10 cellular contexts compared by ENCODE assay signal in genomic region chr11:128524172-128524571, GRCh38.
A peak's percentile ranks its signal among the peaks of the same experiment; 100 is the strongest.
DNase-seq lines count a peak whose midpoint lies in the region; ATAC-seq and TF ChIP-seq lines count a peak whose summit lies in the region.
"Had no signal": no experiment of that assay in that cellular context is flagged by ENCODE, and none has a peak within 500 bp of the region (broad histone marks: within the 10 kb centered on the region; RNA-seq: fewer than 3 reads in every experiment).

No MANE protein-coding gene starts in this region.

- no peaks in the 10 kb centered on the region for H3K36me3 ChIP-seq in fibroblast of lung (ENCODE audit: control insufficient read depth, insufficient read depth, low read length)

- peaks cover 3% of the 10 kb centered on the region for H4K20me1 ChIP-seq in fibroblast of lung (ENCODE audit: control insufficient read depth, extremely low read depth, insufficient read depth, low read length)

- H3K9me3 ChIP-seq in fibroblast of lung (ENCODE audit: control insufficient read depth, insufficient read depth, low read depth, low read length): no peaks in the 10 kb centered on the region

- H3K4me3 ChIP-seq in fibroblast of lung (replicated peaks in 1 of 4; ENCODE audit: control extremely low read depth in 1 of 4, insufficient read depth in 1 of 4, low read depth in 3 of 4, low read length in 4 of 4): no peak overlapping the region

- peak overlapping the region; percentile 96 for H3K4me3 Mint-ChIP-seq in activated T-cell treated with anti-CD3 and anti-CD28 coated beads, Interleukin-2, amount 50 U/mL, for 24 hours
- peak overlapping the region; percentile 17 for H3K4me3 Mint-ChIP-seq in activated B cell treated with CpG ODN at 0.5 μM for 24 hours
- H3K4me3 Mint-ChIP-seq in stimulated activated naive CD8-positive, alpha-beta T cell treated with anti-CD3 and anti-CD28 coated beads, Interleukin-15, amount 100 ng/mL, for 72 hours: peak overlapping the region; percentile 84 to 90

- H3K4me1 ChIP-seq in fibroblast of lung (ENCODE audit: control insufficient read depth, extremely low read depth, insufficient read depth, low read length): peaks cover 19% of the 10 kb centered on the region

- peaks cover 63% of the 10 kb centered on the region for H3K4me1 Mint-ChIP-seq in activated T-cell treated with anti-CD3 and anti-CD28 coated beads, Interleukin-2, amount 50 U/mL, for 24 hours (ENCODE audit: low read depth)
- peaks cover 49% of the 10 kb centered on the region for H3K4me1 Mint-ChIP-seq in activated B cell treated with CpG ODN at 0.5 μM for 24 hours
- H3K4me1 Mint-ChIP-seq in stimulated activated naive CD8-positive, alpha-beta T cell treated with anti-CD3 and anti-CD28 coated beads, Interleukin-15, amount 100 ng/mL, for 72 hours: peaks cover 61% of the 10 kb centered on the region

- TF ChIP-seq CTCF in activated B cell treated with CpG ODN at 0.5 μM for 24 hours (IDR thresholded peaks at IDR 0.05) (no peak), fibroblast of lung (conservative IDR thresholded peaks at IDR 0.05 in 1 of 2, IDR thresholded peaks at IDR 0.05 in 1 of 2; ENCODE audit: low read depth in 1 of 2, low read length in 2 of 2) (no peak)

- peaks cover 36% of the 10 kb centered on the region for H3K36me3 Mint-ChIP-seq in activated T-cell treated with anti-CD3 and anti-CD28 coated beads, Interleukin-2, amount 50 U/mL, for 24 hours (ENCODE audit: low read depth)
- H3K36me3 Mint-ChIP-seq in activated B cell treated with CpG ODN at 0.5 μM for 24 hours (ENCODE audit: low read depth): peaks cover 26% of the 10 kb centered on the region

- H3K27ac ChIP-seq in fibroblast of lung (ENCODE audit: insufficient read depth, low read length): peak overlapping the region; percentile 99

- no peak for DNase-seq in activated T-cell treated with anti-CD3 and anti-CD28 coated beads, Interleukin-2, amount 50 U/mL, for 24 hours
- DNase-seq in activated T-cell treated with anti-CD3 and anti-CD28 coated beads for 4 hours (no peak), activated B cell treated with CpG ODN at 0.5 μM for 24 hours (no peak), fibroblast of lung (ENCODE audit: low read depth in 2 of 2) (no peak), islet precursor cell (no peak), NCI-H2227 treated with DMSO at 0.1 percent for 48 hours (lab: John Stamatoyannopoulos, UW) (no peak)
- no peak for DNase-seq in stimulated activated naive CD8-positive, alpha-beta T cell treated with anti-CD3 and anti-CD28 coated beads, Interleukin-15, amount 100 ng/mL, for 72 hours
- DNase-seq: NCI-H226 had no signal

- CTCF ChIA-PET in activated B cell treated with CpG ODN at 0.5 μM for 24 hours (lab: Charles Lee): interaction anchor here (1.3 kb wide), 1 partner anchor 108 kb away, joined by 5 read pairs; no protein-coding TSS in a partner anchor

- H3K4me2 ChIP-seq in fibroblast of lung (ENCODE audit: extremely low read depth, insufficient read depth, low read length): peak overlapping the region; percentile 9

- ATAC-seq in activated B cell treated with CpG ODN at 0.5 μM for 24 hours (ENCODE audit: low read depth): no peak
- ATAC-seq in stimulated activated naive CD8-positive, alpha-beta T cell treated with anti-CD3 and anti-CD28 coated beads, Interleukin-15, amount 100 ng/mL, for 72 hours: no peak
- no peak for ATAC-seq in HG03520 (IDR thresholded peaks at IDR 0.05; ENCODE audit: unreplicated experiment)
- ATAC-seq: HepG2 had no signal

- H3K9ac ChIP-seq in fibroblast of lung (ENCODE audit: insufficient read depth, low read length): no peak overlapping the region

- intact Hi-C loops in activated B cell treated with CpG ODN at 0.5 μM for 24 hours (cut with micrococcal nuclease): loop anchor here (5.0 kb wide), 3 partner anchors 308 to 352 kb away; no protein-coding TSS in a partner anchor

- H3K27me3 ChIP-seq in fibroblast of lung (ENCODE audit: control insufficient read depth, insufficient read depth, low read length): no peaks in the 10 kb centered on the region

- H3K79me2 ChIP-seq in fibroblast of lung (ENCODE audit: control insufficient read depth, insufficient read depth, low read length): peaks cover 29% of the 10 kb centered on the region

- H2AFZ ChIP-seq in fibroblast of lung (ENCODE audit: low read length): no peak overlapping the region

- no peaks in the 10 kb centered on the region for H3K27me3 Mint-ChIP-seq in activated T-cell treated with anti-CD3 and anti-CD28 coated beads, Interleukin-2, amount 50 U/mL, for 24 hours
- no peaks in the 10 kb centered on the region for H3K27me3 Mint-ChIP-seq in activated B cell treated with CpG ODN at 0.5 μM for 24 hours
- no peaks in the 10 kb centered on the region for H3K27me3 Mint-ChIP-seq in stimulated activated naive CD8-positive, alpha-beta T cell treated with anti-CD3 and anti-CD28 coated beads, Interleukin-15, amount 100 ng/mL, for 72 hours

- peak overlapping the region; percentile 97 for H3K27ac Mint-ChIP-seq in activated T-cell treated with anti-CD3 and anti-CD28 coated beads, Interleukin-2, amount 50 U/mL, for 24 hours
- peak overlapping the region; percentile 94 for H3K27ac Mint-ChIP-seq in activated B cell treated with CpG ODN at 0.5 μM for 24 hours
- H3K27ac Mint-ChIP-seq in stimulated activated naive CD8-positive, alpha-beta T cell treated with anti-CD3 and anti-CD28 coated beads, Interleukin-15, amount 100 ng/mL, for 72 hours: peak overlapping the region; percentile 97 to 98

- no peaks in the 10 kb centered on the region for H3K9me3 Mint-ChIP-seq in activated T-cell treated with anti-CD3 and anti-CD28 coated beads, Interleukin-2, amount 50 U/mL, for 24 hours
- no peaks in the 10 kb centered on the region for H3K9me3 Mint-ChIP-seq in activated B cell treated with CpG ODN at 0.5 μM for 24 hours
- H3K9me3 Mint-ChIP-seq in stimulated activated naive CD8-positive, alpha-beta T cell treated with anti-CD3 and anti-CD28 coated beads, Interleukin-15, amount 100 ng/mL, for 72 hours: no peaks in the 10 kb centered on the region

- POLR2A ChIA-PET in activated B cell treated with CpG ODN at 0.5 μM for 24 hours (lab: Charles Lee): interaction anchor here (5.2 to 12.7 kb wide), 6 partner anchors 15 to 103 kb away, joined by 101 to 283 read pairs (median 136); no protein-coding TSS in a partner anchor

Comparison
In these comparisons a context has a peak if more than half of its experiments do, and no peak if none do; other contexts are left out.
1. H3K4me3 Mint-ChIP-seq: peak in every context shown above with its lines; median percentile 96 in activated T-cell treated with anti-CD3 and anti-CD28 coated beads, Interleukin-2, amount 50 U/mL, for 24 hours; 87 in stimulated activated naive CD8-positive, alpha-beta T cell treated with anti-CD3 and anti-CD28 coated beads, Interleukin-15, amount 100 ng/mL, for 72 hours; 17 in activated B cell treated with CpG ODN at 0.5 μM for 24 hours.